In genomic region chr12:54622463-54623183, GRCh38 we compare ENCODE assay signal across 12 cellular contexts. TPM values are rescaled to one million over a fixed set of nuclear protein-coding genes. Genes with fewer than 3 reads are reported as not detected.
A peak's percentile ranks its signal among the peaks of the same experiment; 100 is the strongest.
DNase-seq lines count a peak whose midpoint lies in the region; ATAC-seq and TF ChIP-seq lines count a peak whose summit lies in the region.
"Had no signal": no experiment of that assay in that cellular context is flagged by ENCODE, and none has a peak within 500 bp of the region (broad histone marks: within the 10 kb centered on the region; RNA-seq: fewer than 3 reads in every experiment).

No MANE protein-coding gene starts in this region.

- no peak overlapping the region for H3K4me2 ChIP-seq in osteoblast (ENCODE audit: insufficient read depth, low read length)

- DNase-seq in GM12864 (ENCODE audit: low read depth) (no peak), LNCaP clone FGC (ENCODE audit: low read depth) (no peak), astrocyte of the spinal cord (ENCODE audit: low read depth, low spot score) (no peak), osteoblast (ENCODE audit: insufficient read length, low spot score, missing footprints) (no peak), ascending aorta (ENCODE audit: low spot score in 2 of 2) (no peak)
- DNase-seq in activated CD4-positive, alpha-beta T cell treated with anti-CD3 and anti-CD28 coated beads, Interleukin-2, amount 50 U/mL, for 48 hours = no peak
- DNase-seq: GDM1, NCI-H2081, uterus had no signal

- intact Hi-C loops in ascending aorta (cut with DNase I) = no loop called here

- no peaks in the 10 kb centered on the region for H3K9me3 ChIP-seq in osteoblast (ENCODE audit: low read depth, low read length)
- H3K9me3 ChIP-seq in ascending aorta = no peaks in the 10 kb centered on the region
- H3K9me3 ChIP-seq: SJSA1, uterus had no signal

- no peak overlapping the region for H3K27ac ChIP-seq in osteoblast (ENCODE audit: low read depth, low read length)
- H3K27ac ChIP-seq in ascending aorta = no peak overlapping the region
- H3K27ac ChIP-seq: SJSA1, uterus had no signal

- no peak overlapping the region for H2AFZ ChIP-seq in osteoblast (ENCODE audit: low read length)

- no peak for ATAC-seq in GM18520 (IDR thresholded peaks at IDR 0.05; ENCODE audit: unreplicated experiment)

- no peaks in the 10 kb centered on the region for H3K36me3 ChIP-seq in osteoblast (ENCODE audit: insufficient read depth, low read length)
- H3K36me3 ChIP-seq in ascending aorta = no peaks in the 10 kb centered on the region
- H3K36me3 ChIP-seq: SJSA1, uterus had no signal

- no peaks in the 10 kb centered on the region for H3K79me2 ChIP-seq in osteoblast (ENCODE audit: insufficient read depth, low read length)

- H4K20me1 ChIP-seq in osteoblast (ENCODE audit: insufficient read depth, low read length) = no peaks in the 10 kb centered on the region

- H3K4me3 ChIP-seq in GM12864 (ENCODE audit: low read depth, low read length) = no peak overlapping the region
- no peak overlapping the region for H3K4me3 ChIP-seq in LNCaP clone FGC (ENCODE audit: low read depth, low read length)
- H3K4me3 ChIP-seq in astrocyte of the spinal cord (ENCODE audit: low read depth, low read length) = no peak overlapping the region
- H3K4me3 ChIP-seq in osteoblast (ENCODE audit: insufficient read depth, low read length) = no peak overlapping the region
- no peak overlapping the region for H3K4me3 ChIP-seq in ascending aorta
- H3K4me3 ChIP-seq: SJSA1, uterus had no signal

- H3K27me3 ChIP-seq in osteoblast (ENCODE audit: insufficient read depth, low read length) (peaks cover 7% of the 10 kb centered on the region), ascending aorta (peaks cover 3% of the 10 kb centered on the region)

- in situ Hi-C loops in astrocyte of the spinal cord (cut with HindIII; ENCODE audit: low sequenced_read_pairs) = no loop called here

- peak; percentile 8 for TF ChIP-seq CTCF in GM12864 (IDR thresholded peaks at IDR 0.05; ENCODE audit: low read depth, low read length, missing control alignments)
- peak; percentile 30; the same call in 1 of the 2 replicates for TF ChIP-seq CTCF in LNCaP clone FGC (IDR thresholded peaks at IDR 0.05; ENCODE audit: control insufficient read depth, extremely low read depth, insufficient read depth)
- TF ChIP-seq CTCF in astrocyte of the spinal cord (IDR thresholded peaks at IDR 0.05; ENCODE audit: low read depth, low read length) = peak; percentile 27
- TF ChIP-seq CTCF in osteoblast (IDR thresholded peaks at IDR 0.05; ENCODE audit: extremely low read depth, low read depth, low read length) = peak; percentile 40
- TF ChIP-seq CTCF in ascending aorta (IDR thresholded peaks at IDR 0.05) = no peak

- no peaks in the 10 kb centered on the region for H3K4me1 ChIP-seq in osteoblast (ENCODE audit: insufficient read depth, low read length)
- H3K4me1 ChIP-seq in ascending aorta = no peaks in the 10 kb centered on the region
- H3K4me1 ChIP-seq: SJSA1, uterus had no signal

RNA-seq across cellular contexts. Expression of gene LACRT, which starts 12.1 kb away (rescaled TPM):
- total RNA-seq in osteoblast (not detected in 2 replicates), ascending aorta (not detected)
- total RNA-seq: liver, SJSA1, uterus had no signal

RNA-seq across cellular contexts. Expression of gene DCD, which starts 25.5 kb away (rescaled TPM):
- not detected in 2 replicates for total RNA-seq in osteoblast
- total RNA-seq in ascending aorta = not detected
- total RNA-seq: liver, SJSA1, uterus had no signal

RNA-seq across cellular contexts. Expression of gene PPP1R1A, which starts 34.2 kb away (rescaled TPM):
- total RNA-seq in osteoblast (0.36 TPM in 1 of 2 replicates, not detected in the other), ascending aorta (28.7 TPM)
- total RNA-seq: SJSA1 had no signal

Comparison
In these comparisons a context has a peak if more than half of its experiments do, and no peak if none do; other contexts are left out.
1. CTCF ChIP-seq: peak in GM12864 (single experiment), LNCaP clone FGC (single experiment), astrocyte of the spinal cord (single experiment) and osteoblast (single experiment); none in ascending aorta (0 of 3).
2. RNA of gene PPP1R1A, which starts 34.2 kb away (total RNA-seq): 28.7 TPM in ascending aorta (single experiment); 0.36 TPM in osteoblast; every median in the first group is over 10 times any median in the second.